1 cellular context compared by ENCODE assay signal in genomic region chr7:84363741-84364140, GRCh38.
TF ChIP-seq lines count a peak whose summit lies in the region.

No MANE protein-coding gene starts in this region.

TF ChIP-seq in IMR-90, 13 proteins besides CTCF, POLR2A, EP300 and RAD21 (continued from another document):
- TF ChIP-seq MAZ (IDR thresholded peaks at IDR 0.05; ENCODE audit: borderline replicate concordance, low read depth, low read length), result no peak
- no peak for TF ChIP-seq SMC3 (IDR thresholded peaks at IDR 0.05; ENCODE audit: low read depth, low read length)
- no peak for TF ChIP-seq ELK1 (IDR thresholded peaks at IDR 0.05; ENCODE audit: borderline replicate concordance, low read depth, low read length)
- no peak for TF ChIP-seq BHLHE40 (IDR thresholded peaks at IDR 0.05; ENCODE audit: low read depth, low read length)
- no peak for TF ChIP-seq MAFK (IDR thresholded peaks at IDR 0.05; ENCODE audit: low read depth, low read length)
